Comparison of ENCODE assay signal across 9 cellular contexts in genomic region chr1:208203127-208203847, GRCh38. TPM values are rescaled to one million over a fixed set of nuclear protein-coding genes. Genes with fewer than 3 reads are reported as not detected.
DNase-seq lines count a peak whose midpoint lies in the region; ATAC-seq lines count a peak whose summit lies in the region.
"Had no signal": no experiment of that assay in that cellular context is flagged by ENCODE, and none has a peak within 500 bp of the region (broad histone marks: within the 10 kb centered on the region; RNA-seq: fewer than 3 reads in every experiment).

No MANE protein-coding gene starts in this region.

- no peaks in the 10 kb centered on the region for H3K9me3 Mint-ChIP-seq in activated naive CD4-positive, alpha-beta T cell treated with anti-CD3 and anti-CD28 coated beads, Interleukin-2, amount 50 U/mL, for 72 hours
- H3K9me3 Mint-ChIP-seq: activated CD4-positive, alpha-beta T cell treated with anti-CD3 and anti-CD28 coated beads, Interleukin-2, amount 10 ng/mL, durations not matched to agents 24 days and 14 days had no signal

- DNase-seq in NCI-H1417 treated with DMSO at 0.1 percent for 48 hours (lab: John Stamatoyannopoulos, UW) (peak; percentile 76), adipocyte (ENCODE audit: low read depth) (peak; percentile 58), iris pigment epithelial cell (ENCODE audit: low read depth) (peak; percentile 89), islet precursor cell (no peak), Kasumi-1 (lab: John Stamatoyannopoulos, UW) (no peak), SW480 (ENCODE audit: low spot score) (no peak)
- no peak for DNase-seq in activated naive CD4-positive, alpha-beta T cell treated with anti-CD3 and anti-CD28 coated beads, Interleukin-2, amount 50 U/mL, for 72 hours (ENCODE audit: low spot score in 2 of 2)
- DNase-seq: activated CD4-positive, alpha-beta T cell treated with anti-CD3 and anti-CD28 coated beads, Interleukin-2, amount 10 ng/mL, durations not matched to agents 24 days and 14 days had no signal

- ATAC-seq in activated naive CD4-positive, alpha-beta T cell treated with anti-CD3 and anti-CD28 coated beads, Interleukin-2, amount 50 U/mL, for 72 hours, result no peak

- no peak overlapping the region for H3K4me3 ChIP-seq in adipocyte (ENCODE audit: low read length)

- H3K36me3 Mint-ChIP-seq in activated naive CD4-positive, alpha-beta T cell treated with anti-CD3 and anti-CD28 coated beads, Interleukin-2, amount 50 U/mL, for 72 hours, result no peaks in the 10 kb centered on the region

- H3K27ac ChIP-seq in temporal lobe (ENCODE audit: low read depth, low read length), result peak overlapping the region; percentile 41

- H3K9me3 ChIP-seq in adipocyte (ENCODE audit: control insufficient read depth, low read length), result no peaks in the 10 kb centered on the region

- no peak overlapping the region for H3K9ac ChIP-seq in adipocyte (ENCODE audit: low read length)

- H3K36me3 ChIP-seq in adipocyte (ENCODE audit: control insufficient read depth, insufficient read depth, low read length, severe bottlenecking), result no peaks in the 10 kb centered on the region

- H3K4me1 ChIP-seq in adipocyte (ENCODE audit: control insufficient read depth, insufficient read depth, low read length), result peaks cover 39% of the 10 kb centered on the region

- no peaks in the 10 kb centered on the region for H3K27me3 ChIP-seq in adipocyte (replicated peaks; ENCODE audit: control insufficient read depth, insufficient read depth, low read length)

- no peak overlapping the region for H3K27ac Mint-ChIP-seq in activated naive CD4-positive, alpha-beta T cell treated with anti-CD3 and anti-CD28 coated beads, Interleukin-2, amount 50 U/mL, for 72 hours
- H3K27ac Mint-ChIP-seq: activated CD4-positive, alpha-beta T cell treated with anti-CD3 and anti-CD28 coated beads, Interleukin-2, amount 10 ng/mL, durations not matched to agents 24 days and 14 days had no signal

RNA-seq across cellular contexts. Expression of gene PLXNA2, which starts 40.9 kb away (rescaled TPM):
- total RNA-seq in temporal lobe, result 63.2 TPM
- under 1 TPM; 0.04 to 0.39 TPM for total RNA-seq in activated naive CD4-positive, alpha-beta T cell treated with anti-CD3 and anti-CD28 coated beads, Interleukin-2, amount 50 U/mL, for 72 hours
- total RNA-seq: activated CD4-positive, alpha-beta T cell treated with anti-CD3 and anti-CD28 coated beads, Interleukin-2, amount 10 ng/mL, durations not matched to agents 24 days and 14 days had no signal

Comparison
In these comparisons a context has a peak if more than half of its experiments do, and no peak if none do; other contexts are left out.
1. DNase-seq: peak in NCI-H1417 treated with DMSO at 0.1 percent for 48 hours (single experiment), adipocyte (single experiment) and iris pigment epithelial cell (single experiment); none in islet precursor cell (single experiment), Kasumi-1 (0 of 2), SW480 (single experiment) and activated naive CD4-positive, alpha-beta T cell treated with anti-CD3 and anti-CD28 coated beads, Interleukin-2, amount 50 U/mL, for 72 hours (0 of 2).
2. RNA of gene PLXNA2, which starts 40.9 kb away (total RNA-seq): 63.2 TPM in temporal lobe (single experiment); 0.04 to 0.39 TPM in activated naive CD4-positive, alpha-beta T cell treated with anti-CD3 and anti-CD28 coated beads, Interleukin-2, amount 50 U/mL, for 72 hours; every median in the first group is over 10 times any median in the second.